ENCODE assay signal across 8 cellular contexts in genomic region chr4:2536193-2537010, GRCh38. TPM values are rescaled to one million over a fixed set of nuclear protein-coding genes. Genes with fewer than 3 reads are reported as not detected.
DNase-seq lines count a peak whose midpoint lies in the region; ATAC-seq and TF ChIP-seq lines count a peak whose summit lies in the region.

Gene FAM193A, plus strand, starts transcription at chr4:2536647. Its CDS starts 269 bp downstream, at chr4:2536916.

- peak within 1 kb of the TSS; percentile 95 for H3K4me3 ChIP-seq in GM08714 (ENCODE audit: low read length)
- H3K4me3 ChIP-seq in SK-N-MC = peak within 1 kb of the TSS; percentile 93
- H3K4me3 ChIP-seq in gastroesophageal sphincter = peak within 1 kb of the TSS; percentile 71 to 97
- H3K4me3 ChIP-seq in neutrophil (ENCODE audit: low read depth in 1 of 2, low read length in 1 of 2) = peak within 1 kb of the TSS; percentile 86 to 88

- H3K36me3 ChIP-seq in SK-N-MC (ENCODE audit: insufficient read depth, low read length) (peaks cover 5% of the 10 kb centered on the region), gastroesophageal sphincter (no peaks in the 10 kb centered on the region), neutrophil (no peaks in the 10 kb centered on the region)

- ATAC-seq in HG02588 (IDR thresholded peaks at IDR 0.05; ENCODE audit: unreplicated experiment) = peak; percentile 84
- ATAC-seq in gastroesophageal sphincter = peak; percentile 98

- peak within 1 kb of the TSS; percentile 92 for H3K27ac Mint-ChIP-seq in activated naive CD4-positive, alpha-beta T cell treated with anti-CD3 and anti-CD28 coated beads, Interleukin-2, amount 10 ng/mL, durations not matched to agents 7 days and 5 days

- H3K4me1 ChIP-seq in gastroesophageal sphincter = peaks cover 0 to 41% (median 27%) of the 10 kb centered on the region in 3 donors
- peaks cover 22 to 28% of the 10 kb centered on the region in 2 experiments for H3K4me1 ChIP-seq in neutrophil (ENCODE audit: control insufficient read depth in 1 of 2, insufficient read depth in 1 of 2, low read depth in 1 of 2, low read length in 1 of 2)

- DNase-seq in NCI-H1048 (lab: John Stamatoyannopoulos, UW) = peak; percentile 95
- DNase-seq in SK-N-MC (ENCODE audit: low read depth, low spot score) = peak; percentile 77
- DNase-seq in activated naive CD4-positive, alpha-beta T cell treated with anti-CD3 and anti-CD28 coated beads, Interleukin-2, amount 10 ng/mL, durations not matched to agents 7 days and 5 days = peak; percentile 99

- TF ChIP-seq POLR2A in gastroesophageal sphincter (IDR thresholded peaks at IDR 0.05) = peak; percentile 50 to 58

- H3K27me3 ChIP-seq in gastroesophageal sphincter = no peaks in the 10 kb centered on the region
- H3K27me3 ChIP-seq in neutrophil = no peaks in the 10 kb centered on the region

- H3K9me3 ChIP-seq in SK-N-MC (ENCODE audit: low read depth, low read length) (no peaks in the 10 kb centered on the region), gastroesophageal sphincter (no peaks in the 10 kb centered on the region), neutrophil (no peaks in the 10 kb centered on the region)

- no peaks in the 10 kb centered on the region for H3K9me3 Mint-ChIP-seq in activated naive CD4-positive, alpha-beta T cell treated with anti-CD3 and anti-CD28 coated beads, Interleukin-2, amount 10 ng/mL, durations not matched to agents 7 days and 5 days

- peak within 1 kb of the TSS; percentile 86 for H3K27ac ChIP-seq in SK-N-MC
- H3K27ac ChIP-seq in gastroesophageal sphincter = peak within 1 kb of the TSS; percentile 77 to 99 (median 97)
- H3K27ac ChIP-seq in neutrophil = peak within 1 kb of the TSS; percentile 91

- TF ChIP-seq EP300 in gastroesophageal sphincter (IDR thresholded peaks at IDR 0.05) = no peak

- no CpG with 5 or more reads among the region's 106 CpGs for WGBS in gastroesophageal sphincter (ENCODE audit: low coverage in 1 of 2), 2 donors

- TF ChIP-seq CTCF in gastroesophageal sphincter (IDR thresholded peaks at IDR 0.05) (peak in 2 of 4 experiments; percentile 4 to 36), neutrophil (IDR thresholded peaks at IDR 0.05) (peak; percentile 70), subcutaneous adipose tissue (IDR thresholded peaks at IDR 0.05; ENCODE audit: low read depth) (no peak)

- CTCF ChIA-PET in activated naive CD4-positive, alpha-beta T cell treated with anti-CD3 and anti-CD28 coated beads, Interleukin-2, amount 10 ng/mL, durations not matched to agents 7 days and 5 days (lab: Charles Lee) = interaction anchor here (1.4 kb wide), 1 partner anchor 10 kb away, joined by 4 read pairs; no protein-coding TSS in a partner anchor

- H3K36me3 Mint-ChIP-seq in activated naive CD4-positive, alpha-beta T cell treated with anti-CD3 and anti-CD28 coated beads, Interleukin-2, amount 10 ng/mL, durations not matched to agents 7 days and 5 days = peaks cover 4% of the 10 kb centered on the region

- H3K4me1 Mint-ChIP-seq in activated naive CD4-positive, alpha-beta T cell treated with anti-CD3 and anti-CD28 coated beads, Interleukin-2, amount 10 ng/mL, durations not matched to agents 7 days and 5 days = peaks cover 26% of the 10 kb centered on the region

- peak within 1 kb of the TSS; percentile 99 for H3K9ac ChIP-seq in SK-N-MC (ENCODE audit: insufficient read length)

- H3K4me3 Mint-ChIP-seq in activated naive CD4-positive, alpha-beta T cell treated with anti-CD3 and anti-CD28 coated beads, Interleukin-2, amount 10 ng/mL, durations not matched to agents 7 days and 5 days = peak within 1 kb of the TSS; percentile 89

- H3K27me3 Mint-ChIP-seq in activated naive CD4-positive, alpha-beta T cell treated with anti-CD3 and anti-CD28 coated beads, Interleukin-2, amount 10 ng/mL, durations not matched to agents 7 days and 5 days = peaks cover 4% of the 10 kb centered on the region

RNA-seq across cellular contexts. Expression of gene FAM193A, which starts in this region (rescaled TPM):
- total RNA-seq in gastroesophageal sphincter (10 to 100 TPM; 24.5 to 35.6 (median 30.2) TPM), subcutaneous adipose tissue (10 to 100 TPM; 16.5 to 39.2 (median 24.0) TPM)

Comparison
In these comparisons a context has a peak if more than half of its experiments do, and no peak if none do; other contexts are left out.
1. Peak in every context shown above with its lines: DNase-seq, ATAC-seq, H3K4me3 ChIP-seq and H3K27ac ChIP-seq.